Comparison of ENCODE assay signal across 16 cellular contexts in genomic region chr3:134874737-134875413, GRCh38.
DNase-seq lines count a peak whose midpoint lies in the region; ATAC-seq and TF ChIP-seq lines count a peak whose summit lies in the region.
"Had no signal": no experiment of that assay in that cellular context is flagged by ENCODE, and none has a peak within 500 bp of the region (broad histone marks: within the 10 kb centered on the region; RNA-seq: fewer than 3 reads in every experiment).

No MANE protein-coding gene starts in this region.

- no TSS peak for BruUV-seq in PC-3 (replicated peaks; lab: Mats Ljungman, UMichigan)

- no peaks in the 10 kb centered on the region for H3K9me2 ChIP-seq in PC-3 (replicated peaks; ENCODE audit: low read length)

- TF ChIP-seq CTCF in fibroblast of mammary gland (conservative IDR thresholded peaks at IDR 0.05; ENCODE audit: control insufficient read depth, insufficient read depth, low read depth, low read length) (no peak), PC-3 (conservative IDR thresholded peaks at IDR 0.05; ENCODE audit: low read depth, low read length) (no peak)

- peak; percentile 88 for DNase-seq in COR-L47 (lab: John Stamatoyannopoulos, UW)
- DNase-seq in NCI-H345 treated with DMSO at 0.1 percent for 48 hours (lab: John Stamatoyannopoulos, UW; ENCODE audit: unreplicated experiment) = peak; percentile 2
- DNase-seq in fibroblast of mammary gland (ENCODE audit: low read depth) = peak; percentile 14
- DNase-seq in PC-3 = no peak
- no peak for DNase-seq in activated naive CD4-positive, alpha-beta T cell treated with anti-CD3 and anti-CD28 coated beads, Interleukin-2, amount 10 ng/mL, durations not matched to agents 7 days and 5 days
- no peak for DNase-seq in CD4-positive, alpha-beta memory T cell
- DNase-seq: activated CD8-positive, alpha-beta T cell treated with anti-CD3 and anti-CD28 coated beads, Interleukin-2, amount 10 ng/mL, durations not matched to agents 7 days and 5 days; activated naive CD4-positive, alpha-beta T cell treated with Interleukin-2 at 50 U/mL for 16 hours; hippocampal formation; Karpas-422; left lung; NCI-H2171; nephron progenitor cell; sigmoid colon had no signal

- H3K9me3 Mint-ChIP-seq in activated naive CD4-positive, alpha-beta T cell treated with anti-CD3 and anti-CD28 coated beads, Interleukin-2, amount 10 ng/mL, durations not matched to agents 7 days and 5 days = no peaks in the 10 kb centered on the region
- H3K9me3 Mint-ChIP-seq in CD4-positive, alpha-beta memory T cell = peaks cover 0 to 3% (median 3%) of the 10 kb centered on the region in 8 donors

- H3K36me3 Mint-ChIP-seq in activated naive CD4-positive, alpha-beta T cell treated with anti-CD3 and anti-CD28 coated beads, Interleukin-2, amount 10 ng/mL, durations not matched to agents 7 days and 5 days = no peaks in the 10 kb centered on the region
- H3K36me3 Mint-ChIP-seq in CD4-positive, alpha-beta memory T cell = no peaks in the 10 kb centered on the region

- no peaks in the 10 kb centered on the region for H3K9me3 ChIP-seq in PC-3 (ENCODE audit: low read length)
- H3K9me3 ChIP-seq in CD4-positive, alpha-beta memory T cell (ENCODE audit: control insufficient read depth in 1 of 2, low read length in 2 of 2) = no peaks in the 10 kb centered on the region
- H3K9me3 ChIP-seq: left lung, sigmoid colon had no signal

- H2AFZ ChIP-seq in PC-3 (ENCODE audit: low read length) = no peak overlapping the region

- H3K27me3 ChIP-seq in PC-3 (ENCODE audit: low read length) = no peaks in the 10 kb centered on the region
- H3K27me3 ChIP-seq in CD4-positive, alpha-beta memory T cell (ENCODE audit: insufficient read depth, low read length) = no peaks in the 10 kb centered on the region
- H3K27me3 ChIP-seq: left lung had no signal

- no peaks in the 10 kb centered on the region for H4K20me1 ChIP-seq in PC-3 (ENCODE audit: low read length)

- H3K4me3 ChIP-seq in fibroblast of mammary gland (ENCODE audit: control insufficient read depth, low read depth, low read length) = no peak overlapping the region
- H3K4me3 ChIP-seq in PC-3 (ENCODE audit: low read length) = no peak overlapping the region
- H3K4me3 ChIP-seq in CD4-positive, alpha-beta memory T cell (ENCODE audit: low read length in 2 of 2) = no peak overlapping the region
- H3K4me3 ChIP-seq: left lung, sigmoid colon had no signal

- no peaks in the 10 kb centered on the region for H3K4me1 ChIP-seq in PC-3 (ENCODE audit: insufficient read depth, low read length)
- no peaks in the 10 kb centered on the region for H3K4me1 ChIP-seq in CD4-positive, alpha-beta memory T cell (ENCODE audit: insufficient read depth, low read length)
- H3K4me1 ChIP-seq: left lung had no signal

- no peak overlapping the region for H3K27ac Mint-ChIP-seq in activated naive CD4-positive, alpha-beta T cell treated with anti-CD3 and anti-CD28 coated beads, Interleukin-2, amount 10 ng/mL, durations not matched to agents 7 days and 5 days
- no peak overlapping the region for H3K27ac Mint-ChIP-seq in CD4-positive, alpha-beta memory T cell
- H3K27ac Mint-ChIP-seq: activated CD8-positive, alpha-beta T cell treated with anti-CD3 and anti-CD28 coated beads, Interleukin-2, amount 10 ng/mL, durations not matched to agents 7 days and 5 days; nephron progenitor cell had no signal

- CTCF ChIA-PET in PC-3 (lab: Charles Lee) = no interaction called here
- CTCF ChIA-PET in activated naive CD4-positive, alpha-beta T cell treated with anti-CD3 and anti-CD28 coated beads, Interleukin-2, amount 10 ng/mL, durations not matched to agents 7 days and 5 days (lab: Charles Lee) = no interaction called here
- CTCF ChIA-PET in CD4-positive, alpha-beta memory T cell (lab: Charles Lee; ENCODE audit: partially characterized antibody) = no interaction called here

- H3K9ac ChIP-seq in PC-3 (ENCODE audit: low read length) = no peak overlapping the region

- no peaks in the 10 kb centered on the region for H3K79me2 ChIP-seq in PC-3 (ENCODE audit: low read length)

- no peaks in the 10 kb centered on the region for H3K36me3 ChIP-seq in PC-3 (ENCODE audit: low read depth, low read length)
- no peaks in the 10 kb centered on the region for H3K36me3 ChIP-seq in CD4-positive, alpha-beta memory T cell (ENCODE audit: insufficient read depth, low read length)
- H3K36me3 ChIP-seq: left lung, sigmoid colon had no signal

- ATAC-seq in GM19023 (IDR thresholded peaks at IDR 0.05; ENCODE audit: unreplicated experiment) (peak; percentile 57), HG03432 (IDR thresholded peaks at IDR 0.05; ENCODE audit: unreplicated experiment) (no peak), PC-3 (no peak)
- ATAC-seq: activated CD8-positive, alpha-beta T cell treated with anti-CD3 and anti-CD28 coated beads, Interleukin-2, amount 10 ng/mL, durations not matched to agents 7 days and 5 days; left lung had no signal

- POLR2A ChIA-PET in PC-3 (lab: Charles Lee; ENCODE audit: unreplicated experiment) = no interaction called here
- POLR2A ChIA-PET in CD4-positive, alpha-beta memory T cell (lab: Charles Lee; ENCODE audit: partially characterized antibody) = no interaction called here

- no peak overlapping the region for H3K4me3 Mint-ChIP-seq in activated naive CD4-positive, alpha-beta T cell treated with anti-CD3 and anti-CD28 coated beads, Interleukin-2, amount 10 ng/mL, durations not matched to agents 7 days and 5 days
- H3K4me3 Mint-ChIP-seq in CD4-positive, alpha-beta memory T cell = no peak overlapping the region
- H3K4me3 Mint-ChIP-seq: activated CD8-positive, alpha-beta T cell treated with anti-CD3 and anti-CD28 coated beads, Interleukin-2, amount 10 ng/mL, durations not matched to agents 7 days and 5 days; nephron progenitor cell had no signal

- H3K4me1 Mint-ChIP-seq in activated naive CD4-positive, alpha-beta T cell treated with anti-CD3 and anti-CD28 coated beads, Interleukin-2, amount 10 ng/mL, durations not matched to agents 7 days and 5 days = no peaks in the 10 kb centered on the region
- no peaks in the 10 kb centered on the region for H3K4me1 Mint-ChIP-seq in CD4-positive, alpha-beta memory T cell
- H3K4me1 Mint-ChIP-seq: nephron progenitor cell had no signal

- intact Hi-C loops in PC-3 (cut with micrococcal nuclease) = no loop called here
- intact Hi-C loops in CD4-positive, alpha-beta memory T cell (cut with micrococcal nuclease) = no loop called here

- H3K27ac ChIP-seq in PC-3 (ENCODE audit: low read length) = no peak overlapping the region
- no peak overlapping the region for H3K27ac ChIP-seq in CD4-positive, alpha-beta memory T cell (ENCODE audit: low read depth, low read length)
- H3K27ac ChIP-seq: left lung, sigmoid colon had no signal

- H3F3A ChIP-seq in PC-3 (ENCODE audit: low read length, unreplicated experiment) = no peaks in the 10 kb centered on the region

- peaks cover 21% of the 10 kb centered on the region for H3K27me3 Mint-ChIP-seq in activated naive CD4-positive, alpha-beta T cell treated with anti-CD3 and anti-CD28 coated beads, Interleukin-2, amount 10 ng/mL, durations not matched to agents 7 days and 5 days
- peaks cover 0 to 7% of the 10 kb centered on the region in 2 donors for H3K27me3 Mint-ChIP-seq in CD4-positive, alpha-beta memory T cell

- H3K4me2 ChIP-seq in PC-3 (ENCODE audit: low read length) = no peak overlapping the region

Comparison
In these comparisons a context has a peak if more than half of its experiments do, and no peak if none do; other contexts are left out.
1. DNase-seq: peak in COR-L47 (single experiment), NCI-H345 treated with DMSO at 0.1 percent for 48 hours (single experiment) and fibroblast of mammary gland (single experiment); none in PC-3 (single experiment), activated naive CD4-positive, alpha-beta T cell treated with anti-CD3 and anti-CD28 coated beads, Interleukin-2, amount 10 ng/mL, durations not matched to agents 7 days and 5 days (single experiment) and CD4-positive, alpha-beta memory T cell (0 of 5).